ENCODE assay signal across 1 cellular context in the genomic region with DNA sequence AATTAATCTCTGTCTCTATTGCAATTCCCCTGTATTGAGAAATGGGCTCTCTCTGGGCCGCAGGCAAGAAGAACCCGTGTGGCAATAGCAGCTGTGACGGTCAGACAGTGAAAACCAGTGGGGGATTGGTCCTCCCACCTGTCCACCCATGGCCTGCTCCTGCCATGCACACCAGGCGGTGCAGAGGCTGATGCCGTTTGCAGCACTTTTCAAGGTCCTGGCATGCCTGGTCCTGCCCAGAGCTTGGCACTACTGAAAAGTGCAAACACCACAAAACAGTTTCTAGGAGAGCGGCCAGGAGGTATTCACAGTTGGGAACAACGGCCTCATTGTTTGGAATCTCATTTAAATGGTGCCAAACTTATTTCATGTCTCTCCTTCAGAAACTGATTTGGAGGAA.
TF ChIP-seq lines count a peak whose summit lies in the region.

No MANE protein-coding gene starts in this region.

TF ChIP-seq in HepG2, 621 proteins besides CTCF, POLR2A, EP300 and RAD21:
- TF ChIP-seq FOSL2 (CRISPR knock-in tag; IDR thresholded peaks at IDR 0.05) (0 out of 2 replicates have a peak, but pooled peaks have one; percentile 12), CEBPB (IDR thresholded peaks at IDR 0.05; ENCODE audit: borderline replicate concordance, low read depth, low read length) (peak; percentile 52), SSRP1 (CRISPR knock-in tag; IDR thresholded peaks at IDR 0.05) (0 out of 2 replicates have a peak, but pooled peaks have one; percentile 31), ZNF431 (CRISPR knock-in tag; IDR thresholded peaks at IDR 0.05; ENCODE audit: borderline replicate concordance, low read depth) (no peak), TP53 (CRISPR knock-in tag; conservative IDR thresholded peaks at IDR 0.05) (0 out of 2 replicates have a peak, but pooled peaks have one; percentile 30), GATAD2A (CRISPR knock-in tag; IDR thresholded peaks at IDR 0.05) (0 out of 2 replicates have a peak, but pooled peaks have one; percentile 25), AGO2 (optimal IDR thresholded peaks at IDR 0.05; ENCODE audit: low read depth, low read length) (peak; percentile 63), HES4 (CRISPR knock-in tag; IDR thresholded peaks at IDR 0.05; ENCODE audit: borderline replicate concordance) (no peak), POLR2G (IDR thresholded peaks at IDR 0.05; ENCODE audit: low read depth, low read length) (peak; percentile 60), ZNF567 (CRISPR knock-in tag; IDR thresholded peaks at IDR 0.05; ENCODE audit: borderline replicate concordance) (no peak), HNRNPL (IDR thresholded peaks at IDR 0.05; ENCODE audit: low read depth, low read length) (peak; percentile 95), BORCS8-MEF2B (CRISPR knock-in tag; IDR thresholded peaks at IDR 0.05) (peak; percentile 48; the same call in 1 of the 2 replicates), PHF21A (CRISPR knock-in tag; IDR thresholded peaks at IDR 0.05) (no peak), MAFK (conservative IDR thresholded peaks at IDR 0.05 in 1 of 2, IDR thresholded peaks at IDR 0.05 in 1 of 2; ENCODE audit: low read length in 2 of 2) (0 out of 4 replicates have a peak, but pooled peaks of 1 of the 2 experiments have one; percentile 7), RBM22 (optimal IDR thresholded peaks at IDR 0.05; ENCODE audit: low read length) (peak; percentile 53), ZBTB38 (CRISPR knock-in tag; IDR thresholded peaks at IDR 0.05) (peak; percentile 81), MAFF (IDR thresholded peaks at IDR 0.05; ENCODE audit: low read depth, low read length) (0 out of 2 replicates have a peak, but pooled peaks have one; percentile 11), KMT2A (CRISPR knock-in tag; IDR thresholded peaks at IDR 0.05) (no peak), PAF1 (CRISPR knock-in tag; IDR thresholded peaks at IDR 0.05) (peak; percentile 85), TEAD3 (CRISPR knock-in tag; optimal IDR thresholded peaks at IDR 0.05; ENCODE audit: borderline replicate concordance) (peak; percentile 26), KDM2A (CRISPR knock-in tag; IDR thresholded peaks at IDR 0.05; ENCODE audit: borderline replicate concordance, low read depth) (peak; percentile 39; the same call in 1 of the 2 replicates), NR3C1 (CRISPR knock-in tag; IDR thresholded peaks at IDR 0.05) (no peak)
- TF ChIP-seq, protein P1, sequence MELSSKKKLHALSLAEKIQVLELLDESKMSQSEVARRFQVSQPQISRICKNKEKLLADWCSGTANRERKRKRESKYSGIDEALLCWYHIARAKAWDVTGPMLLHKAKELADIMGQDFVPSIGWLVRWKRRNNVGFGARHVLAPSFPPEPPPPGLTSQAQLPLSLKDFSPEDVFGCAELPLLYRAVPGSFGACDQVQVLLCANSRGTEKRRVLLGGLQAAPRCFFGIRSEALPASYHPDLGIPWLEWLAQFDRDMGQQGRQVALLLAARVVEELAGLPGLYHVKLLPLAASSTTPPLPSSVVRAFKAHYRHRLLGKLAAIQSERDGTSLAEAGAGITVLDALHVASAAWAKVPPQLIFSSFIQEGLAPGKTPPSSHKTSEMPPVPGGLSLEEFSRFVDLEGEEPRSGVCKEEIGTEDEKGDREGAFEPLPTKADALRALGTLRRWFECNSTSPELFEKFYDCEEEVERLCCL (CRISPR knock-in tag; IDR thresholded peaks at IDR 0.05; ENCODE audit: borderline replicate concordance), result no peak
- TF ChIP-seq, protein P2, sequence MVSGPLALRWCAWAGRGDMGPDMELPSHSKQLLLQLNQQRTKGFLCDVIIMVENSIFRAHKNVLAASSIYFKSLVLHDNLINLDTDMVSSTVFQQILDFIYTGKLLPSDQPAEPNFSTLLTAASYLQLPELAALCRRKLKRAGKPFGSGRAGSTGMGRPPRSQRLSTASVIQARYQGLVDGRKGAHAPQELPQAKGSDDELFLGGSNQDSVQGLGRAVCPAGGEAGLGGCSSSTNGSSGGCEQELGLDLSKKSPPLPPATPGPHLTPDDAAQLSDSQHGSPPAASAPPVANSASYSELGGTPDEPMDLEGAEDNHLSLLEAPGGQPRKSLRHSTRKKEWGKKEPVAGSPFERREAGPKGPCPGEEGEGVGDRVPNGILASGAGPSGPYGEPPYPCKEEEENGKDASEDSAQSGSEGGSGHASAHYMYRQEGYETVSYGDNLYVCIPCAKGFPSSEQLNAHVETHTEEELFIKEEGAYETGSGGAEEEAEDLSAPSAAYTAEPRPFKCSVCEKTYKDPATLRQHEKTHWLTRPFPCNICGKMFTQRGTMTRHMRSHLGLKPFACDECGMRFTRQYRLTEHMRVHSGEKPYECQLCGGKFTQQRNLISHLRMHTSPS (CRISPR knock-in tag; IDR thresholded peaks at IDR 0.05; ENCODE audit: low read depth), result peak; percentile 93
- TF ChIP-seq, protein P3, sequence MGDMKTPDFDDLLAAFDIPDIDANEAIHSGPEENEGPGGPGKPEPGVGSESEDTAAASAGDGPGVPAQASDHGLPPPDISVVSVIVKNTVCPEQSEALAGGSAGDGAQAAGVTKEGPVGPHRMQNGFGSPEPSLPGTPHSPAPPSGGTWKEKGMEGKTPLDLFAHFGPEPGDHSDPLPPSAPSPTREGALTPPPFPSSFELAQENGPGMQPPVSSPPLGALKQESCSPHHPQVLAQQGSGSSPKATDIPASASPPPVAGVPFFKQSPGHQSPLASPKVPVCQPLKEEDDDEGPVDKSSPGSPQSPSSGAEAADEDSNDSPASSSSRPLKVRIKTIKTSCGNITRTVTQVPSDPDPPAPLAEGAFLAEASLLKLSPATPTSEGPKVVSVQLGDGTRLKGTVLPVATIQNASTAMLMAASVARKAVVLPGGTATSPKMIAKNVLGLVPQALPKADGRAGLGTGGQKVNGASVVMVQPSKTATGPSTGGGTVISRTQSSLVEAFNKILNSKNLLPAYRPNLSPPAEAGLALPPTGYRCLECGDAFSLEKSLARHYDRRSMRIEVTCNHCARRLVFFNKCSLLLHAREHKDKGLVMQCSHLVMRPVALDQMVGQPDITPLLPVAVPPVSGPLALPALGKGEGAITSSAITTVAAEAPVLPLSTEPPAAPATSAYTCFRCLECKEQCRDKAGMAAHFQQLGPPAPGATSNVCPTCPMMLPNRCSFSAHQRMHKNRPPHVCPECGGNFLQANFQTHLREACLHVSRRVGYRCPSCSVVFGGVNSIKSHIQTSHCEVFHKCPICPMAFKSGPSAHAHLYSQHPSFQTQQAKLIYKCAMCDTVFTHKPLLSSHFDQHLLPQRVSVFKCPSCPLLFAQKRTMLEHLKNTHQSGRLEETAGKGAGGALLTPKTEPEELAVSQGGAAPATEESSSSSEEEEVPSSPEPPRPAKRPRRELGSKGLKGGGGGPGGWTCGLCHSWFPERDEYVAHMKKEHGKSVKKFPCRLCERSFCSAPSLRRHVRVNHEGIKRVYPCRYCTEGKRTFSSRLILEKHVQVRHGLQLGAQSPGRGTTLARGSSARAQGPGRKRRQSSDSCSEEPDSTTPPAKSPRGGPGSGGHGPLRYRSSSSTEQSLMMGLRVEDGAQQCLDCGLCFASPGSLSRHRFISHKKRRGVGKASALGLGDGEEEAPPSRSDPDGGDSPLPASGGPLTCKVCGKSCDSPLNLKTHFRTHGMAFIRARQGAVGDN (CRISPR knock-in tag; IDR thresholded peaks at IDR 0.05), result peak; percentile 70
- TF ChIP-seq, protein P4, sequence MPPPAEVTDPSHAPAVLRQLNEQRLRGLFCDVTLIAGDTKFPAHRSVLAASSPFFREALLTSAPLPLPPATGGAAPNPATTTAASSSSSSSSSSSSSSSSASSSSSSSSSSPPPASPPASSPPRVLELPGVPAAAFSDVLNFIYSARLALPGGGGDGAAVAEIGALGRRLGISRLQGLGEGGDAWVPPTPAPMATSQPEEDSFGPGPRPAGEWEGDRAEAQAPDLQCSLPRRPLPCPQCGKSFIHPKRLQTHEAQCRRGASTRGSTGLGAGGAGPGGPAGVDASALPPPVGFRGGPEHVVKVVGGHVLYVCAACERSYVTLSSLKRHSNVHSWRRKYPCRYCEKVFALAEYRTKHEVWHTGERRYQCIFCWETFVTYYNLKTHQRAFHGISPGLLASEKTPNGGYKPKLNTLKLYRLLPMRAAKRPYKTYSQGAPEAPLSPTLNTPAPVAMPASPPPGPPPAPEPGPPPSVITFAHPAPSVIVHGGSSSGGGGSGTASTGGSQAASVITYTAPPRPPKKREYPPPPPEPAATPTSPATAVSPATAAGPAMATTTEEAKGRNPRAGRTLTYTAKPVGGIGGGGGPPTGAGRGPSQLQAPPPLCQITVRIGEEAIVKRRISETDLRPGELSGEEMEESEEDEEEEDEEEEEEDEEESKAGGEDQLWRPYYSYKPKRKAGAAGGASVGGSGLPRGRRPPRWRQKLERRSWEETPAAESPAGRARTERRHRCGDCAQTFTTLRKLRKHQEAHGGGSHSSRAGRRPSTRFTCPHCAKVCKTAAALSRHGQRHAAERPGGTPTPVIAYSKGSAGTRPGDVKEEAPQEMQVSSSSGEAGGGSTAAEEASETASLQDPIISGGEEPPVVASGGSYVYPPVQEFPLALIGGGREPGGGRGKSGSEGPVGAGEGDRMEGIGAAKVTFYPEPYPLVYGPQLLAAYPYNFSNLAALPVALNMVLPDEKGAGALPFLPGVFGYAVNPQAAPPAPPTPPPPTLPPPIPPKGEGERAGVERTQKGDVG (CRISPR knock-in tag; IDR thresholded peaks at IDR 0.05; ENCODE audit: borderline replicate concordance), result peak; percentile 27; the same call in 1 of the 2 replicates
- TF ChIP-seq, protein P5, sequence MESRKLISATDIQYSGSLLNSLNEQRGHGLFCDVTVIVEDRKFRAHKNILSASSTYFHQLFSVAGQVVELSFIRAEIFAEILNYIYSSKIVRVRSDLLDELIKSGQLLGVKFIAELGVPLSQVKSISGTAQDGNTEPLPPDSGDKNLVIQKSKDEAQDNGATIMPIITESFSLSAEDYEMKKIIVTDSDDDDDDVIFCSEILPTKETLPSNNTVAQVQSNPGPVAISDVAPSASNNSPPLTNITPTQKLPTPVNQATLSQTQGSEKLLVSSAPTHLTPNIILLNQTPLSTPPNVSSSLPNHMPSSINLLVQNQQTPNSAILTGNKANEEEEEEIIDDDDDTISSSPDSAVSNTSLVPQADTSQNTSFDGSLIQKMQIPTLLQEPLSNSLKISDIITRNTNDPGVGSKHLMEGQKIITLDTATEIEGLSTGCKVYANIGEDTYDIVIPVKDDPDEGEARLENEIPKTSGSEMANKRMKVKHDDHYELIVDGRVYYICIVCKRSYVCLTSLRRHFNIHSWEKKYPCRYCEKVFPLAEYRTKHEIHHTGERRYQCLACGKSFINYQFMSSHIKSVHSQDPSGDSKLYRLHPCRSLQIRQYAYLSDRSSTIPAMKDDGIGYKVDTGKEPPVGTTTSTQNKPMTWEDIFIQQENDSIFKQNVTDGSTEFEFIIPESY (CRISPR knock-in tag; IDR thresholded peaks at IDR 0.05), result peak; percentile 64; the same call in 1 of the 2 replicates
